9 cellular contexts compared by ENCODE assay signal in the genomic region with DNA sequence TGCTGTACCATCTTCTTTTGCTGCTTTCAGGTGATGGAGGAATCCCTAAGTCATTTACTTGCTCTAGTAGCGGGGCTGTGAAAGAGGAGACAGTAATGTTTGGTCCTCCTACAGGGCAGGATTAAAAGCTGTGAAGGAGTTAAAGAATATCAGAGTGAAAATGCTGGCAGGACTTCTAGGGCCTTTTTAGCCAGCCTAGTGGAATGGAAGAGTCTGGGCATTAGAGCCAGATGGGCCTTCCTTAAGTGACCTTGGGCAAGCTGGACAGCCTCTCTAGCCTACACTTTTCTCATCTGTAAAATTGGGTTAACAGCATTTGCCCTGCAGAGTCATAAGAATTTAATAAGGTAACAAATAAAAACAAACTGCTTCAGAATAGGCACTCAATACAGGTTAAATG.
DNase-seq lines count a peak whose midpoint lies in the region; ATAC-seq and TF ChIP-seq lines count a peak whose summit lies in the region.
"Had no signal": no experiment of that assay in that cellular context is flagged by ENCODE, and none has a peak within 500 bp of the region (broad histone marks: within the 10 kb centered on the region; RNA-seq: fewer than 3 reads in every experiment).

No MANE protein-coding gene starts in this region.

- CTCF ChIA-PET in activated naive CD4-positive, alpha-beta T cell treated with anti-CD3 and anti-CD28 coated beads for 36 hours (lab: Charles Lee): interaction anchor here (0.6 to 1.0 kb wide), 2 partner anchors 9 to 118 kb away, joined by 3 to 4 read pairs; no protein-coding TSS in a partner anchor

- no peak overlapping the region for H2BK120ac ChIP-seq in trophoblast cell (ENCODE audit: insufficient read depth, low read length, poor library complexity)

- H2BK5ac ChIP-seq in trophoblast cell (ENCODE audit: low read depth, low read length, poor library complexity): no peak overlapping the region

- intact Hi-C loops in heart left ventricle (cut with DNase I): loop anchor here in 8 of 10 donors (2.0 to 10.0 kb wide), 9 partner anchors 19 to 489 kb away; no protein-coding TSS in a partner anchor
- intact Hi-C loops in activated naive CD4-positive, alpha-beta T cell treated with anti-CD3 and anti-CD28 coated beads for 36 hours (cut with micrococcal nuclease): no loop called here

- no peaks in the 10 kb centered on the region for H3K36me3 ChIP-seq in WERI-Rb-1
- no peaks in the 10 kb centered on the region for H3K36me3 ChIP-seq in heart left ventricle
- H3K36me3 ChIP-seq in trophoblast cell (ENCODE audit: control insufficient read depth in 1 of 2, insufficient read depth in 2 of 2, low read length in 2 of 2): no peaks in the 10 kb centered on the region
- H3K36me3 ChIP-seq in H7 (replicated peaks; ENCODE audit: control insufficient read depth, insufficient read depth, low read length): no peaks in the 10 kb centered on the region
- H3K36me3 ChIP-seq: SJSA1 had no signal

- peaks cover 2% of the 10 kb centered on the region for H3K79me1 ChIP-seq in trophoblast cell (ENCODE audit: low read length)

- H3K4me3 ChIP-seq in WERI-Rb-1 (ENCODE audit: low read depth, low read length) (peak overlapping the region; percentile 55), heart left ventricle (peak overlapping the region in 8 of 12 donors; percentile 37 to 58 (median 50)), trophoblast cell (ENCODE audit: low read depth, low read length) (no peak overlapping the region), H7 (ENCODE audit: insufficient read depth, low read depth, low read length) (no peak overlapping the region)

- H3K27me3 ChIP-seq in WERI-Rb-1 (ENCODE audit: insufficient read depth, low read depth, severe bottlenecking) (no peaks in the 10 kb centered on the region), heart left ventricle (no peaks in the 10 kb centered on the region), trophoblast cell (ENCODE audit: insufficient read depth, low read length) (no peaks in the 10 kb centered on the region), H7 (ENCODE audit: control insufficient read depth, insufficient read depth, low read length) (no peaks in the 10 kb centered on the region)
- H3K27me3 ChIP-seq: SJSA1 had no signal

- no peak overlapping the region for H3K23ac ChIP-seq in trophoblast cell (ENCODE audit: low read length)

- H3K4me2 ChIP-seq in trophoblast cell (ENCODE audit: low read length): no peak overlapping the region

- no peak for TF ChIP-seq POLR2A in heart left ventricle (IDR thresholded peaks at IDR 0.05)

- H3K27ac ChIP-seq in WERI-Rb-1 (peak overlapping the region; percentile 93), heart left ventricle (peak overlapping the region; percentile 57 to 91 (median 84)), trophoblast cell (ENCODE audit: low read depth, low read length) (no peak overlapping the region)
- H3K27ac ChIP-seq: SJSA1 had no signal

- H3K4me1 ChIP-seq in heart left ventricle (peaks cover 12 to 91% (median 73%) of the 10 kb centered on the region in 12 donors), trophoblast cell (ENCODE audit: control insufficient read depth in 1 of 2, insufficient read depth in 2 of 2, low read length in 2 of 2) (peaks cover 7 to 13% of the 10 kb centered on the region in 2 experiments)

- no peak overlapping the region for H2BK12ac ChIP-seq in trophoblast cell (ENCODE audit: low read length)

- H3K79me2 ChIP-seq in trophoblast cell (ENCODE audit: control insufficient read depth, insufficient read depth, low read length, poor library complexity): no peaks in the 10 kb centered on the region

- DNase-seq in Ammon's horn (ENCODE audit: low spot score): peak; percentile 20
- peak; percentile 27 for DNase-seq in WERI-Rb-1
- no peak for DNase-seq in heart left ventricle
- DNase-seq in trophoblast cell: no peak
- DNase-seq in H7: no peak
- no peak for DNase-seq in activated naive CD4-positive, alpha-beta T cell treated with anti-CD3 and anti-CD28 coated beads for 36 hours
- no peak for DNase-seq in GM20000 (ENCODE audit: low spot score)
- no peak for DNase-seq in GM19240 (ENCODE audit: insufficient read length, low spot score)

- no peak overlapping the region for H3K9ac ChIP-seq in trophoblast cell (ENCODE audit: low read length)

- no peaks in the 10 kb centered on the region for H3K27me3 Mint-ChIP-seq in activated naive CD4-positive, alpha-beta T cell treated with anti-CD3 and anti-CD28 coated beads for 36 hours (ENCODE audit: low read depth)

- H3K27ac Mint-ChIP-seq in activated naive CD4-positive, alpha-beta T cell treated with anti-CD3 and anti-CD28 coated beads for 36 hours: no peak overlapping the region

- no peak overlapping the region for H3K14ac ChIP-seq in trophoblast cell (ENCODE audit: low read length)

- no peak for TF ChIP-seq CTCF in WERI-Rb-1 (IDR thresholded peaks at IDR 0.05; ENCODE audit: low read depth, low read length)
- TF ChIP-seq CTCF in heart left ventricle (IDR thresholded peaks at IDR 0.05): no peak
- no peak for TF ChIP-seq CTCF in GM20000 (IDR thresholded peaks at IDR 0.05; ENCODE audit: extremely low read depth, missing control alignments)

- no peak overlapping the region for H4K8ac ChIP-seq in trophoblast cell (ENCODE audit: low read depth, low read length)

- ATAC-seq in heart left ventricle: peak; percentile 19 to 47 (median 43)

- H3K9me3 ChIP-seq in WERI-Rb-1 (ENCODE audit: severe bottlenecking): no peaks in the 10 kb centered on the region
- H3K9me3 ChIP-seq in heart left ventricle: no peaks in the 10 kb centered on the region
- no peaks in the 10 kb centered on the region for H3K9me3 ChIP-seq in trophoblast cell (ENCODE audit: insufficient read depth, low read depth, low read length)
- H3K9me3 ChIP-seq: SJSA1 had no signal

- no peak overlapping the region for H4K91ac ChIP-seq in trophoblast cell (ENCODE audit: low read depth, low read length)

- peak overlapping the region; percentile 64 for H3K4ac ChIP-seq in trophoblast cell (ENCODE audit: low read depth, low read length)

- H4K12ac ChIP-seq in trophoblast cell (ENCODE audit: low read depth, low read length): no peak overlapping the region

- H3K4me3 Mint-ChIP-seq in activated naive CD4-positive, alpha-beta T cell treated with anti-CD3 and anti-CD28 coated beads for 36 hours: no peak overlapping the region

- H2AFZ ChIP-seq in trophoblast cell (ENCODE audit: insufficient read depth, low read length, poor library complexity): no peak overlapping the region

- H3K4me1 Mint-ChIP-seq in activated naive CD4-positive, alpha-beta T cell treated with anti-CD3 and anti-CD28 coated beads for 36 hours (ENCODE audit: low read depth): peaks cover 16% of the 10 kb centered on the region

- 36 to 60% (median 55%) methylated on average over 1 of the region's 1 CpG for WGBS in heart left ventricle, 4 donors
- no CpG with 5 or more reads among the region's 1 CpG for WGBS in trophoblast cell (ENCODE audit: extremely low coverage, insufficient coverage, insufficient read length)

- H3K9me3 Mint-ChIP-seq in activated naive CD4-positive, alpha-beta T cell treated with anti-CD3 and anti-CD28 coated beads for 36 hours: no peaks in the 10 kb centered on the region

- no peaks in the 10 kb centered on the region for H3K36me3 Mint-ChIP-seq in activated naive CD4-positive, alpha-beta T cell treated with anti-CD3 and anti-CD28 coated beads for 36 hours (ENCODE audit: low read depth)

- no peak overlapping the region for H2AK5ac ChIP-seq in trophoblast cell (ENCODE audit: low read length)

- no peak overlapping the region for H3K18ac ChIP-seq in trophoblast cell (ENCODE audit: low read length)

Comparison
In these comparisons a context has a peak if more than half of its experiments do, and no peak if none do; other contexts are left out.
1. DNase-seq: peak in Ammon's horn (single experiment) and WERI-Rb-1 (single experiment); none in heart left ventricle (0 of 5), trophoblast cell (0 of 2), H7 (single experiment), activated naive CD4-positive, alpha-beta T cell treated with anti-CD3 and anti-CD28 coated beads for 36 hours (single experiment), GM20000 (single experiment) and GM19240 (single experiment).
2. H3K4me3 ChIP-seq: peak in WERI-Rb-1 (single experiment) and heart left ventricle (8 of 12); none in trophoblast cell (single experiment) and H7 (single experiment).